Comparison of ENCODE assay signal across 11 cellular contexts in genomic region chr12:9906888-9907287, GRCh38. TPM values are rescaled to one million over a fixed set of nuclear protein-coding genes. Genes with fewer than 3 reads are reported as not detected.
DNase-seq lines count a peak whose midpoint lies in the region; ATAC-seq, FAIRE-seq and TF ChIP-seq lines count a peak whose summit lies in the region.
"Had no signal": no experiment of that assay in that cellular context is flagged by ENCODE, and none has a peak within 500 bp of the region (broad histone marks: within the 10 kb centered on the region; RNA-seq: fewer than 3 reads in every experiment).

No MANE protein-coding gene starts in this region.

- no peak overlapping the region for H3K4me2 ChIP-seq in astrocyte (ENCODE audit: low read length)

- H3K36me3 ChIP-seq in astrocyte (ENCODE audit: insufficient read depth, low read length), result no peaks in the 10 kb centered on the region
- H3K36me3 ChIP-seq: ascending aorta had no signal

- DNase-seq in M059J (ENCODE audit: low read depth) (peak; percentile 33), activated B cell treated with CpG ODN at 0.5 μM for 24 hours (no peak), astrocyte (ENCODE audit: low read depth) (no peak), DMS79 (lab: John Stamatoyannopoulos, UW) (no peak), NCI-H510A (lab: John Stamatoyannopoulos, UW) (no peak)
- peak; percentile 6 to 20 for DNase-seq in stimulated activated CD8-positive, alpha-beta memory T cell treated with anti-CD3 and anti-CD28 coated beads, Interleukin-4, amount 100 ng/mL, for 4 hours (ENCODE audit: low read depth in 2 of 2, low spot score in 1 of 2)

- no peak overlapping the region for H3K4me3 ChIP-seq in astrocyte (ENCODE audit: insufficient read depth, low read depth, low read length)
- H3K4me3 ChIP-seq: ascending aorta had no signal

- POLR2A ChIA-PET in activated B cell treated with CpG ODN at 0.5 μM for 24 hours (lab: Charles Lee), result interaction anchor here (1.0 kb wide), 1 partner anchor 40 kb away, joined by 3 read pairs; no protein-coding TSS in a partner anchor

- H3K36me3 Mint-ChIP-seq in activated B cell treated with CpG ODN at 0.5 μM for 24 hours (ENCODE audit: low read depth), result peaks cover 6% of the 10 kb centered on the region
- H3K36me3 Mint-ChIP-seq in astrocyte (ENCODE audit: low read depth, unreplicated experiment), result peaks cover 7% of the 10 kb centered on the region

- H3K4me3 Mint-ChIP-seq in activated B cell treated with CpG ODN at 0.5 μM for 24 hours (no peak overlapping the region), astrocyte (ENCODE audit: unreplicated experiment) (peak overlapping the region; percentile 2)

- FAIRE-seq in astrocyte (lab: Jason Lieb, UNC), result no peak

- no peaks in the 10 kb centered on the region for H3K4me1 ChIP-seq in astrocyte (ENCODE audit: insufficient read depth, low read length)
- H3K4me1 ChIP-seq: ascending aorta had no signal

- H3K27ac Mint-ChIP-seq in activated B cell treated with CpG ODN at 0.5 μM for 24 hours (no peak overlapping the region), astrocyte (ENCODE audit: unreplicated experiment) (no peak overlapping the region)

- H3K9me3 ChIP-seq in astrocyte (ENCODE audit: insufficient read depth, low read depth, low read length), result peaks cover 9% of the 10 kb centered on the region

- TF ChIP-seq CTCF in activated B cell treated with CpG ODN at 0.5 μM for 24 hours (IDR thresholded peaks at IDR 0.05) (no peak), astrocyte (IDR thresholded peaks at IDR 0.05; ENCODE audit: insufficient read depth, low read depth, low read length) (no peak)

- H3K27me3 ChIP-seq in astrocyte (ENCODE audit: insufficient read depth, low read length), result no peaks in the 10 kb centered on the region
- H3K27me3 ChIP-seq: ascending aorta had no signal

- no peaks in the 10 kb centered on the region for H3K79me2 ChIP-seq in astrocyte (ENCODE audit: insufficient read depth, low read length)

- H3K9me3 Mint-ChIP-seq in activated B cell treated with CpG ODN at 0.5 μM for 24 hours (peaks cover 23% of the 10 kb centered on the region), astrocyte (ENCODE audit: unreplicated experiment) (peaks cover 29% of the 10 kb centered on the region)

- H4K20me1 ChIP-seq in astrocyte (ENCODE audit: insufficient read depth, low read length), result no peaks in the 10 kb centered on the region

- peaks cover 5% of the 10 kb centered on the region for H3K4me1 Mint-ChIP-seq in activated B cell treated with CpG ODN at 0.5 μM for 24 hours
- H3K4me1 Mint-ChIP-seq in astrocyte (ENCODE audit: low read depth, unreplicated experiment), result no peaks in the 10 kb centered on the region

- CTCF ChIA-PET in activated B cell treated with CpG ODN at 0.5 μM for 24 hours (lab: Charles Lee), result interaction anchor here (1.0 to 1.4 kb wide), 3 partner anchors 12 to 35 kb away, joined by 3 to 5 read pairs (median 3); no protein-coding TSS in a partner anchor

- H3K27ac ChIP-seq in astrocyte (ENCODE audit: low read depth, low read length), result no peak overlapping the region
- H3K27ac ChIP-seq: ascending aorta, epithelial cell of prostate had no signal

- H2AFZ ChIP-seq in astrocyte (ENCODE audit: low read depth, low read length), result no peak overlapping the region

- ATAC-seq in activated B cell treated with CpG ODN at 0.5 μM for 24 hours (ENCODE audit: low read depth) (peak; percentile 65), HG03354 (IDR thresholded peaks at IDR 0.05; ENCODE audit: poor library complexity, severe bottlenecking, unreplicated experiment) (no peak)

- intact Hi-C loops in activated B cell treated with CpG ODN at 0.5 μM for 24 hours (cut with micrococcal nuclease), result no loop called here

- H3K27me3 Mint-ChIP-seq in activated B cell treated with CpG ODN at 0.5 μM for 24 hours, result peaks cover 2% of the 10 kb centered on the region
- H3K27me3 Mint-ChIP-seq in astrocyte (ENCODE audit: low read depth, unreplicated experiment), result no peaks in the 10 kb centered on the region

- no peak overlapping the region for H3K9ac ChIP-seq in astrocyte (ENCODE audit: low read length)

RNA-seq across cellular contexts. Expression of gene CLEC2A, which starts 25.3 kb away (rescaled TPM):
- not detected in 2 replicates for total RNA-seq in M059J (2014; rRNA removed; shearing (Covaris generic))
- total RNA-seq in activated B cell treated with CpG ODN at 0.5 μM for 24 hours (not detected in 2 replicates), astrocyte (0.84 and 2.0 TPM in 2 replicates)
- total RNA-seq: ascending aorta; T-helper 1 cell treated with Interleukin-12 subunit alpha and Interleukin-12 subunit beta and Interleukin-4 antibody, amounts not matched to agents 30 ng/mL and 1 ng/mL, for 36 hours; urinary bladder had no signal

RNA-seq across cellular contexts. Expression of gene KLRF2, which starts 25.6 kb away (rescaled TPM):
- total RNA-seq in M059J (2014; rRNA removed; shearing (Covaris generic)), result not detected in 2 replicates
- total RNA-seq in activated B cell treated with CpG ODN at 0.5 μM for 24 hours (not detected in 2 replicates), astrocyte (not detected in 2 replicates)
- total RNA-seq: ascending aorta; T-helper 1 cell treated with Interleukin-12 subunit alpha and Interleukin-12 subunit beta and Interleukin-4 antibody, amounts not matched to agents 30 ng/mL and 1 ng/mL, for 36 hours; urinary bladder had no signal

RNA-seq across cellular contexts. Expression of gene CLEC2B, which starts 37.7 kb away (rescaled TPM):
- 34.4 and 45.5 TPM in 2 replicates for total RNA-seq in M059J (2014; rRNA removed; shearing (Covaris generic))
- total RNA-seq in activated B cell treated with CpG ODN at 0.5 μM for 24 hours, result 18.4 and 19.1 TPM in 2 replicates
- not detected in 2 replicates for total RNA-seq in astrocyte

Comparison
In these comparisons a context has a peak if more than half of its experiments do, and no peak if none do; other contexts are left out.
1. DNase-seq: peak in M059J (single experiment) and stimulated activated CD8-positive, alpha-beta memory T cell treated with anti-CD3 and anti-CD28 coated beads, Interleukin-4, amount 100 ng/mL, for 4 hours (2 of 2); none in activated B cell treated with CpG ODN at 0.5 μM for 24 hours (single experiment), astrocyte (single experiment), DMS79 (single experiment) and NCI-H510A (single experiment).
2. RNA of gene CLEC2B, which starts 37.7 kb away (total RNA-seq): 34.4 to 45.5 TPM in M059J and 18.4 to 19.1 TPM in activated B cell treated with CpG ODN at 0.5 μM for 24 hours; not detected in astrocyte; every median in the first group is over 10 times any median in the second.